In genomic region chr7:108135446-108136190, GRCh38 we compare ENCODE assay signal across 8 cellular contexts. TPM values are rescaled to one million over a fixed set of nuclear protein-coding genes. Genes with fewer than 3 reads are reported as not detected.
DNase-seq lines count a peak whose midpoint lies in the region; ATAC-seq and TF ChIP-seq lines count a peak whose summit lies in the region.

No MANE protein-coding gene starts in this region.

- no peak overlapping the region for H3K14ac ChIP-seq in H9 (ENCODE audit: insufficient read depth, low read length)

- H3K23me2 ChIP-seq in H9 (ENCODE audit: insufficient read length, low read depth, low read length, poor library complexity, severe bottlenecking): no peaks in the 10 kb centered on the region

- H3K79me2 ChIP-seq in H9 (ENCODE audit: insufficient read depth, low read length): no peaks in the 10 kb centered on the region

- peaks cover 14% of the 10 kb centered on the region for H3K4me1 ChIP-seq in CD8-positive, alpha-beta T cell (ENCODE audit: insufficient read depth, low read length)
- H3K4me1 ChIP-seq in foreskin keratinocyte: peaks cover 21% of the 10 kb centered on the region
- H3K4me1 ChIP-seq in H9 (ENCODE audit: insufficient read depth, low read length): no peaks in the 10 kb centered on the region

- no peaks in the 10 kb centered on the region for H3K36me3 Mint-ChIP-seq in CD8-positive, alpha-beta T cell
- peaks cover 2% of the 10 kb centered on the region for H3K36me3 Mint-ChIP-seq in activated CD8-positive, alpha-beta T cell treated with anti-CD3 and anti-CD28 coated beads for 36 hours (ENCODE audit: low read depth)
- no peaks in the 10 kb centered on the region for H3K36me3 Mint-ChIP-seq in H9 (ENCODE audit: insufficient read depth in 1 of 3, low read depth in 3 of 3)

- H3K27ac Mint-ChIP-seq in CD8-positive, alpha-beta T cell: peak overlapping the region; percentile 73
- peak overlapping the region; percentile 96 for H3K27ac Mint-ChIP-seq in activated CD8-positive, alpha-beta T cell treated with anti-CD3 and anti-CD28 coated beads for 36 hours
- H3K27ac Mint-ChIP-seq in H9: no peak overlapping the region; a peak in 1 of 7 replicates

- H2BK15ac ChIP-seq in H9 (ENCODE audit: low read depth, low read length): no peak overlapping the region

- H2BK20ac ChIP-seq in H9 (ENCODE audit: low read depth, low read length, poor library complexity, severe bottlenecking): no peak overlapping the region

- TF ChIP-seq CTCF in CD8-positive, alpha-beta T cell (IDR thresholded peaks at IDR 0.05): no peak
- TF ChIP-seq CTCF in activated CD8-positive, alpha-beta T cell treated with anti-CD3 and anti-CD28 coated beads for 36 hours (IDR thresholded peaks at IDR 0.05): no peak
- TF ChIP-seq CTCF in foreskin keratinocyte (conservative IDR thresholded peaks at IDR 0.05): no peak
- TF ChIP-seq CTCF in H9 (conservative IDR thresholded peaks at IDR 0.05): no peak

- H3K23ac ChIP-seq in H9 (ENCODE audit: insufficient read length, low read depth, low read length): no peak overlapping the region

- H3K27me3 ChIP-seq in CD8-positive, alpha-beta T cell (ENCODE audit: insufficient read depth, low read length): no peaks in the 10 kb centered on the region
- no peaks in the 10 kb centered on the region for H3K27me3 ChIP-seq in foreskin keratinocyte
- H3K27me3 ChIP-seq in H9 (ENCODE audit: insufficient read depth, low read length): no peaks in the 10 kb centered on the region

- H3K9ac ChIP-seq in H9 (ENCODE audit: extremely low read depth, insufficient read length, low read length): no peak overlapping the region

- H3K4me2 ChIP-seq in H9 (ENCODE audit: insufficient read depth, insufficient read length, low read length): no peak overlapping the region

- H2BK120ac ChIP-seq in H9 (ENCODE audit: low read depth, low read length, poor library complexity, severe bottlenecking): no peak overlapping the region

- H2AK5ac ChIP-seq in H9 (ENCODE audit: insufficient read length, low read length): no peak overlapping the region

- no peaks in the 10 kb centered on the region for H3K36me3 ChIP-seq in CD8-positive, alpha-beta T cell (ENCODE audit: insufficient read depth, low read length)

- no peak overlapping the region for H3K18ac ChIP-seq in H9 (ENCODE audit: insufficient read length, low read depth, low read length)

- H2AFZ ChIP-seq in H9 (ENCODE audit: low read length): no peak overlapping the region

- no peak overlapping the region for H3K4me3 Mint-ChIP-seq in CD8-positive, alpha-beta T cell
- peak overlapping the region; percentile 34 for H3K4me3 Mint-ChIP-seq in activated CD8-positive, alpha-beta T cell treated with anti-CD3 and anti-CD28 coated beads for 36 hours
- no peak overlapping the region for H3K4me3 Mint-ChIP-seq in H9

- H3K4me1 Mint-ChIP-seq in CD8-positive, alpha-beta T cell (ENCODE audit: low read depth): peaks cover 17% of the 10 kb centered on the region
- H3K4me1 Mint-ChIP-seq in activated CD8-positive, alpha-beta T cell treated with anti-CD3 and anti-CD28 coated beads for 36 hours (ENCODE audit: low read depth): peaks cover 30% of the 10 kb centered on the region
- H3K4me1 Mint-ChIP-seq in H9: peaks cover 5 to 11% of the 10 kb centered on the region in 2 experiments

- no peaks in the 10 kb centered on the region for H3K27me3 Mint-ChIP-seq in CD8-positive, alpha-beta T cell (ENCODE audit: low read depth)
- H3K27me3 Mint-ChIP-seq in activated CD8-positive, alpha-beta T cell treated with anti-CD3 and anti-CD28 coated beads for 36 hours: peaks cover 12% of the 10 kb centered on the region
- peaks cover 4% of the 10 kb centered on the region; the same call in 1 of the 2 replicates for H3K27me3 Mint-ChIP-seq in H9 (ENCODE audit: low read depth)

- no peak overlapping the region for H4K8ac ChIP-seq in H9 (replicated peaks; ENCODE audit: insufficient read length, low read depth, low read length)

- ATAC-seq in CD8-positive, alpha-beta T cell: peak; percentile 52
- ATAC-seq in GM19372 (IDR thresholded peaks at IDR 0.05; ENCODE audit: low read depth, unreplicated experiment) (peak; percentile 91), HG03196 (IDR thresholded peaks at IDR 0.05; ENCODE audit: unreplicated experiment) (peak; percentile 99), foreskin keratinocyte (no peak)
- ATAC-seq in activated CD8-positive, alpha-beta T cell treated with anti-CD3 and anti-CD28 coated beads for 36 hours: peak; percentile 87

- DNase-seq in CD8-positive, alpha-beta T cell: no peak
- DNase-seq in activated CD8-positive, alpha-beta T cell treated with anti-CD3 and anti-CD28 coated beads for 36 hours: peak; percentile 74
- DNase-seq in NCI-H2196 treated with DMSO at 0.1 percent for 48 hours (lab: John Stamatoyannopoulos, UW; ENCODE audit: unreplicated experiment) (no peak), foreskin keratinocyte (no peak), H9 (no peak), amygdala (lab: John Stamatoyannopoulos, UW) (no peak)

- no peak overlapping the region for H2BK5ac ChIP-seq in H9 (ENCODE audit: insufficient read length, low read length)

- no peak overlapping the region for H3K4me3 ChIP-seq in CD8-positive, alpha-beta T cell (ENCODE audit: low read depth, low read length)

- H3K9me3 Mint-ChIP-seq in CD8-positive, alpha-beta T cell: no peaks in the 10 kb centered on the region
- H3K9me3 Mint-ChIP-seq in activated CD8-positive, alpha-beta T cell treated with anti-CD3 and anti-CD28 coated beads for 36 hours: no peaks in the 10 kb centered on the region
- H3K9me3 Mint-ChIP-seq in H9: peaks cover 3 to 4% of the 10 kb centered on the region in 2 experiments; a peak in 3 of 5 replicates

- no CpG with 5 or more reads among the region's 7 CpGs for WGBS in H9 (ENCODE audit: extremely low coverage, insufficient read length, low lambda C conversion rate)

- H3K27ac ChIP-seq in CD8-positive, alpha-beta T cell (ENCODE audit: low read depth, low read length): no peak overlapping the region
- H3K27ac ChIP-seq in foreskin keratinocyte (no peak overlapping the region), H9 (ENCODE audit: insufficient read length, low read depth, low read length) (no peak overlapping the region)

- H3K9me3 ChIP-seq in CD8-positive, alpha-beta T cell (ENCODE audit: low read length): no peaks in the 10 kb centered on the region
- no peaks in the 10 kb centered on the region for H3K9me3 ChIP-seq in H9 (ENCODE audit: control insufficient read depth, low read depth, low read length)

- H4K91ac ChIP-seq in H9 (ENCODE audit: insufficient read length, low read depth, low read length): no peak overlapping the region

- no peak overlapping the region for H2BK12ac ChIP-seq in H9 (ENCODE audit: insufficient read length, low read depth, low read length)

- H4K5ac ChIP-seq in H9 (ENCODE audit: insufficient read length, low read depth, low read length): no peak overlapping the region

- H3K4ac ChIP-seq in H9 (ENCODE audit: low read depth, low read length): no peak overlapping the region

- intact Hi-C loops in CD8-positive, alpha-beta T cell (cut with DNase I, micrococcal nuclease): no loop called here
- intact Hi-C loops in activated CD8-positive, alpha-beta T cell treated with anti-CD3 and anti-CD28 coated beads for 36 hours (cut with micrococcal nuclease): no loop called here

- H3T11ph ChIP-seq in H9 (ENCODE audit: low read length): no peak overlapping the region

- H4K20me1 ChIP-seq in H9 (ENCODE audit: control insufficient read depth, insufficient read depth, insufficient read length): no peaks in the 10 kb centered on the region

- no peak overlapping the region for H3K56ac ChIP-seq in H9 (ENCODE audit: insufficient read length, low read depth, low read length)

- POLR2A ChIA-PET in CD8-positive, alpha-beta T cell (lab: Charles Lee): no interaction called here
- POLR2A ChIA-PET in activated CD8-positive, alpha-beta T cell treated with anti-CD3 and anti-CD28 coated beads for 36 hours (lab: Charles Lee): interaction anchor here (0.6 to 1.1 kb wide), 3 partner anchors 10 to 159 kb away, joined by 3 read pairs; no protein-coding TSS in a partner anchor

- CTCF ChIA-PET in CD8-positive, alpha-beta T cell (lab: Charles Lee): interaction anchor here (1.7 to 3.6 kb wide), 2 partner anchors 11 to 22 kb away, joined by 4 to 17 read pairs; no protein-coding TSS in a partner anchor
- CTCF ChIA-PET in activated CD8-positive, alpha-beta T cell treated with anti-CD3 and anti-CD28 coated beads for 36 hours (lab: Charles Lee): interaction anchor here (0.8 to 4.1 kb wide), 5 partner anchors 10 to 119 kb away, joined by 3 to 37 read pairs (median 3); no protein-coding TSS in a partner anchor

- no peaks in the 10 kb centered on the region for H3K79me1 ChIP-seq in H9 (ENCODE audit: insufficient read depth, low read depth, low read length, poor library complexity, severe bottlenecking)

RNA-seq across cellular contexts. Expression of gene LAMB4, which starts 5.5 kb away (rescaled TPM):
- total RNA-seq in CD8-positive, alpha-beta T cell: under 1 TPM; 0.11 to 0.46 TPM
- total RNA-seq in activated CD8-positive, alpha-beta T cell treated with anti-CD3 and anti-CD28 coated beads for 36 hours: not detected
- 0.07 and 0.14 TPM in 2 replicates for total RNA-seq in foreskin keratinocyte
- polyA plus RNA-seq in foreskin keratinocyte: 0.02 and 0.04 TPM in 2 replicates
- total RNA-seq in H9 (2021): not detected in 2 replicates

Comparison
In these comparisons a context has a peak if more than half of its experiments do, and no peak if none do; other contexts are left out.
1. H3K27ac Mint-ChIP-seq: peak in CD8-positive, alpha-beta T cell (single experiment) and activated CD8-positive, alpha-beta T cell treated with anti-CD3 and anti-CD28 coated beads for 36 hours (single experiment); none in H9 (0 of 3).